In genomic region chr18:21777814-21778213, GRCh38 we compare ENCODE assay signal across 13 cellular contexts. TPM values are rescaled to one million over a fixed set of nuclear protein-coding genes. Genes with fewer than 3 reads are reported as not detected.
DNase-seq lines count a peak whose midpoint lies in the region; ATAC-seq and TF ChIP-seq lines count a peak whose summit lies in the region.
"Had no signal": no experiment of that assay in that cellular context is flagged by ENCODE, and none has a peak within 500 bp of the region (broad histone marks: within the 10 kb centered on the region; RNA-seq: fewer than 3 reads in every experiment).

No MANE protein-coding gene starts in this region.

- 43% methylated on average over 2 of the region's 2 CpGs for WGBS in urinary bladder

- H3K79me2 ChIP-seq in KMS-11 (ENCODE audit: insufficient read depth, low read depth), result 0 out of 2 replicates have a peak, but pooled peaks cover 3% of the 10 kb centered on the region

- no peaks in the 10 kb centered on the region for H3K27me3 Mint-ChIP-seq in natural killer cell (ENCODE audit: low read depth in 2 of 2)
- H3K27me3 Mint-ChIP-seq in natural killer cell treated with Interleukin-12 subunit alpha and Interleukin-12 subunit beta and Interleukin-15 and Interleukin-18, amount 100 ng/mL, for 72 hours, result no peaks in the 10 kb centered on the region
- H3K27me3 Mint-ChIP-seq in glutamatergic neuron (ENCODE audit: unreplicated experiment), result no peaks in the 10 kb centered on the region

- H3K4me3 ChIP-seq in KMS-11 (IDR thresholded peaks at IDR 0.05; ENCODE audit: insufficient read depth, low read depth, low read length), result no peak overlapping the region
- no peak overlapping the region for H3K4me3 ChIP-seq in urinary bladder (ENCODE audit: low read depth, low read length)
- H3K4me3 ChIP-seq in BE2C (ENCODE audit: low read depth, low read length), result no peak overlapping the region
- H3K4me3 ChIP-seq: body of pancreas had no signal

- peak overlapping the region; percentile 3; the same call in 1 of the 2 replicates for H3K27ac ChIP-seq in KMS-11
- peak overlapping the region; percentile 23 for H3K27ac ChIP-seq in urinary bladder (ENCODE audit: low read depth)
- H3K27ac ChIP-seq: body of pancreas had no signal

- TF ChIP-seq CTCF in natural killer cell (IDR thresholded peaks at IDR 0.05) (no peak), KMS-11 (conservative IDR thresholded peaks at IDR 0.05; ENCODE audit: low read depth, low read length) (no peak), BE2C (IDR thresholded peaks at IDR 0.05; ENCODE audit: low read depth, low read length) (no peak), glutamatergic neuron (IDR thresholded peaks at IDR 0.05; ENCODE audit: partially characterized antibody, unreplicated experiment) (no peak)

- H3K9me3 ChIP-seq in BE2C, result no peaks in the 10 kb centered on the region
- H3K9me3 ChIP-seq: body of pancreas had no signal

- no peak for ATAC-seq in natural killer cell
- ATAC-seq in natural killer cell treated with Interleukin-12 subunit alpha and Interleukin-12 subunit beta and Interleukin-15 and Interleukin-18, amount 100 ng/mL, for 72 hours, result no peak
- peak; percentile 80 for ATAC-seq in HG02610 (IDR thresholded peaks at IDR 0.05; ENCODE audit: unreplicated experiment)
- ATAC-seq: body of pancreas had no signal

- peaks cover 18% of the 10 kb centered on the region for H3K36me3 Mint-ChIP-seq in natural killer cell
- peaks cover 17% of the 10 kb centered on the region for H3K36me3 Mint-ChIP-seq in natural killer cell treated with Interleukin-12 subunit alpha and Interleukin-12 subunit beta and Interleukin-15 and Interleukin-18, amount 100 ng/mL, for 72 hours
- no peaks in the 10 kb centered on the region for H3K36me3 Mint-ChIP-seq in glutamatergic neuron (ENCODE audit: unreplicated experiment)

- no peak overlapping the region for H3K4me3 Mint-ChIP-seq in natural killer cell
- no peak overlapping the region for H3K4me3 Mint-ChIP-seq in natural killer cell treated with Interleukin-12 subunit alpha and Interleukin-12 subunit beta and Interleukin-15 and Interleukin-18, amount 100 ng/mL, for 72 hours
- no peak overlapping the region for H3K4me3 Mint-ChIP-seq in glutamatergic neuron (ENCODE audit: unreplicated experiment)

- no peaks in the 10 kb centered on the region for H3K4me1 Mint-ChIP-seq in natural killer cell
- H3K4me1 Mint-ChIP-seq in natural killer cell treated with Interleukin-12 subunit alpha and Interleukin-12 subunit beta and Interleukin-15 and Interleukin-18, amount 100 ng/mL, for 72 hours (ENCODE audit: low read depth in 2 of 2), result peaks cover 0 to 5% of the 10 kb centered on the region in 2 donors
- H3K4me1 Mint-ChIP-seq in glutamatergic neuron (ENCODE audit: low read depth, unreplicated experiment), result peaks cover 3% of the 10 kb centered on the region

- H3K4me1 ChIP-seq in KMS-11 (ENCODE audit: low read depth, poor library complexity, severe bottlenecking) (peaks cover 26% of the 10 kb centered on the region), urinary bladder (ENCODE audit: insufficient read depth) (no peaks in the 10 kb centered on the region), BE2C (no peaks in the 10 kb centered on the region)
- H3K4me1 ChIP-seq: body of pancreas had no signal

- DNase-seq in natural killer cell (no peak), BE2C (no peak), DMS79 (lab: John Stamatoyannopoulos, UW) (no peak), glutamatergic neuron (no peak)
- DNase-seq in natural killer cell treated with Interleukin-12 subunit alpha and Interleukin-12 subunit beta and Interleukin-15 and Interleukin-18, amount 100 ng/mL, for 72 hours (ENCODE audit: low spot score), result no peak
- DNase-seq: body of pancreas, DMS53, hypothalamus, mesendoderm, NCI-H2227 treated with DMSO at 0.1 percent for 48 hours had no signal

- H3K4me2 ChIP-seq in KMS-11, result no peak overlapping the region

- H3K27me3 ChIP-seq in KMS-11 (ENCODE audit: insufficient read depth, low read depth) (no peaks in the 10 kb centered on the region), BE2C (no peaks in the 10 kb centered on the region)
- H3K27me3 ChIP-seq: body of pancreas had no signal

- intact Hi-C loops in natural killer cell (cut with micrococcal nuclease), result no loop called here

- H3K27ac Mint-ChIP-seq in natural killer cell, result peak overlapping the region; percentile 1 to 3
- H3K27ac Mint-ChIP-seq in natural killer cell treated with Interleukin-12 subunit alpha and Interleukin-12 subunit beta and Interleukin-15 and Interleukin-18, amount 100 ng/mL, for 72 hours, result no peak overlapping the region
- H3K27ac Mint-ChIP-seq in glutamatergic neuron (ENCODE audit: unreplicated experiment), result no peak overlapping the region

- H2AFZ ChIP-seq in KMS-11 (ENCODE audit: low read depth), result no peak overlapping the region

- no peak overlapping the region for H3K9ac ChIP-seq in KMS-11

- no peaks in the 10 kb centered on the region for H3K9me3 Mint-ChIP-seq in natural killer cell
- H3K9me3 Mint-ChIP-seq in natural killer cell treated with Interleukin-12 subunit alpha and Interleukin-12 subunit beta and Interleukin-15 and Interleukin-18, amount 100 ng/mL, for 72 hours, result no peaks in the 10 kb centered on the region
- H3K9me3 Mint-ChIP-seq in glutamatergic neuron (ENCODE audit: unreplicated experiment), result no peaks in the 10 kb centered on the region

- 0 out of 2 replicates have a peak, but pooled peaks cover 8% of the 10 kb centered on the region for H3K36me3 ChIP-seq in KMS-11 (ENCODE audit: insufficient read depth)
- peaks cover 3% of the 10 kb centered on the region for H3K36me3 ChIP-seq in urinary bladder (ENCODE audit: insufficient read depth)
- H3K36me3 ChIP-seq in BE2C, result no peaks in the 10 kb centered on the region

- no peaks in the 10 kb centered on the region for H4K20me1 ChIP-seq in KMS-11 (ENCODE audit: insufficient read depth)

RNA-seq across cellular contexts. Expression of gene MIB1, which starts 37.2 kb away (rescaled TPM):
- 10 to 100 TPM; 27.5 to 38.4 (median 35.6) TPM for total RNA-seq in natural killer cell
- 10 to 100 TPM; 20.1 to 30.3 TPM for total RNA-seq in natural killer cell treated with Interleukin-12 subunit alpha and Interleukin-12 subunit beta and Interleukin-15 and Interleukin-18, amount 100 ng/mL, for 72 hours
- total RNA-seq in urinary bladder, result 103 TPM
- polyA plus RNA-seq in urinary bladder, result 14.0 TPM
- 4.0 TPM for polyA plus RNA-seq in BE2C (2012; ENCODE audit: insufficient read depth, insufficient read length, low read depth)
- 228 TPM for total RNA-seq in glutamatergic neuron (ENCODE audit: unreplicated experiment)

Comparison
In these comparisons a context has a peak if more than half of its experiments do, and no peak if none do; other contexts are left out.
1. H3K27ac Mint-ChIP-seq: peak in natural killer cell (2 of 2); none in natural killer cell treated with Interleukin-12 subunit alpha and Interleukin-12 subunit beta and Interleukin-15 and Interleukin-18, amount 100 ng/mL, for 72 hours (0 of 2) and glutamatergic neuron (single experiment).